Comparison of ENCODE assay signal across 23 cellular contexts in genomic region chr9:34506623-34507022, GRCh38. TPM values are rescaled to one million over a fixed set of nuclear protein-coding genes. Genes with fewer than 3 reads are reported as not detected.
DNase-seq lines count a peak whose midpoint lies in the region; ATAC-seq, FAIRE-seq and TF ChIP-seq lines count a peak whose summit lies in the region.
"Had no signal": no experiment of that assay in that cellular context is flagged by ENCODE, and none has a peak within 500 bp of the region (broad histone marks: within the 10 kb centered on the region; RNA-seq: fewer than 3 reads in every experiment).

No MANE protein-coding gene starts in this region.

- no peak overlapping the region for H3K18ac ChIP-seq in H1 (ENCODE audit: extremely low read depth, low read length)

- 82% methylated on average over 7 of the region's 7 CpGs; no CpG with 5 or more reads in 1 of the 2 experiments for WGBS in H1 (ENCODE audit: extremely low coverage in 1 of 2, insufficient coverage in 1 of 2, insufficient read length in 1 of 2, insufficient replicate concordance in 2 of 2, low coverage in 1 of 2, low lambda C conversion rate in 2 of 2, missing lambda C conversion rate in 1 of 2), 2 experiments

- no peaks in the 10 kb centered on the region for H3K9me3 ChIP-seq in H1 (ENCODE audit: insufficient read depth in 2 of 2, low read depth in 1 of 2, low read length in 1 of 2)
- H3K9me3 ChIP-seq: BLaER1 had no signal

- TF ChIP-seq CTCF in H1 (IDR thresholded peaks at IDR 0.05; ENCODE audit: control extremely low read depth in 1 of 3, insufficient read depth in 1 of 3, low read depth in 1 of 3, low read length in 3 of 3), result no peak

- H4K5ac ChIP-seq in H1 (ENCODE audit: insufficient read length, low read depth, low read length), result no peak overlapping the region

- no peak for TF ChIP-seq EP300 in H1 (IDR thresholded peaks at IDR 0.05; ENCODE audit: borderline replicate concordance in 1 of 2, low read depth in 2 of 2, low read length in 2 of 2)

- H3K36me3 ChIP-seq in H1 (ENCODE audit: control insufficient read depth in 2 of 4, insufficient read depth in 4 of 4, low read length in 3 of 4), result no peaks in the 10 kb centered on the region
- H3K36me3 ChIP-seq: BLaER1 had no signal

- TF ChIP-seq POLR2A in H1 (IDR thresholded peaks at IDR 0.05; ENCODE audit: control extremely low read depth in 1 of 2, low read depth in 2 of 2, low read length in 2 of 2), result no peak

- H2BK5ac ChIP-seq in H1 (ENCODE audit: low read depth, low read length), result no peak overlapping the region

- peaks cover 0 to 11% (median 6%) of the 10 kb centered on the region in 4 experiments; a peak in 3 of 7 replicates for H3K4me1 ChIP-seq in H1 (replicated peaks in 1 of 4; ENCODE audit: control insufficient read depth in 3 of 4, insufficient read depth in 4 of 4, low read length in 3 of 4)
- H3K4me1 ChIP-seq: BLaER1 had no signal

- H3K4me3 ChIP-seq in H1 (ENCODE audit: extremely low read depth in 1 of 4, insufficient read depth in 2 of 4, low read depth in 3 of 4, low read length in 4 of 4), result no peak overlapping the region
- H3K4me3 ChIP-seq: BLaER1, GM23338 had no signal

- no peak overlapping the region for H4K8ac ChIP-seq in H1 (ENCODE audit: extremely low read depth, insufficient read depth, low read length)

- H3K4me2 ChIP-seq in H1 (ENCODE audit: insufficient read depth in 1 of 2, low read depth in 2 of 2, low read length in 2 of 2), result no peak overlapping the region
- H3K4me2 ChIP-seq: BLaER1, GM23338 had no signal

- H3K9me3 Mint-ChIP-seq in activated T-cell treated with anti-CD3 and anti-CD28 coated beads, Interleukin-2, amount 50 U/mL, for 24 hours, result no peaks in the 10 kb centered on the region
- H3K9me3 Mint-ChIP-seq: CD14-positive monocyte; CD4-positive, alpha-beta memory T cell; GM23338; H9 had no signal

- no peaks in the 10 kb centered on the region for H3K36me3 Mint-ChIP-seq in activated T-cell treated with anti-CD3 and anti-CD28 coated beads, Interleukin-2, amount 50 U/mL, for 24 hours (ENCODE audit: low read depth)
- H3K36me3 Mint-ChIP-seq: CD14-positive monocyte; CD4-positive, alpha-beta memory T cell had no signal

- DNase-seq in activated T-cell treated with anti-CD3 and anti-CD28 coated beads, Interleukin-2, amount 50 U/mL, for 24 hours, result peak; percentile 15
- no peak for DNase-seq in activated T-cell treated with anti-CD3 and anti-CD28 coated beads, Interleukin-2, amount 50 U/mL, for 1 hour
- no peak for DNase-seq in H1 (ENCODE audit: low read depth in 1 of 2, low spot score in 2 of 2)
- peak; percentile 60 for DNase-seq in posterior vena cava (ENCODE audit: low spot score)
- no peak for DNase-seq in urothelium cell line (ENCODE audit: low spot score)
- DNase-seq in H4 (ENCODE audit: low spot score), result no peak
- no peak for DNase-seq in NCI-H526 treated with DMSO at 0.1 percent for 48 hours (lab: John Stamatoyannopoulos, UW)
- DNase-seq: 8988T; CD4-positive, alpha-beta memory T cell; DMS153; DMS79; GDM1; H9 had no signal

- no peaks in the 10 kb centered on the region for H3K4me1 Mint-ChIP-seq in activated T-cell treated with anti-CD3 and anti-CD28 coated beads, Interleukin-2, amount 50 U/mL, for 24 hours (ENCODE audit: low read depth)
- H3K4me1 Mint-ChIP-seq: CD14-positive monocyte; CD4-positive, alpha-beta memory T cell had no signal

- H3K23me2 ChIP-seq in H1 (ENCODE audit: low read depth, low read length), result no peaks in the 10 kb centered on the region

- intact Hi-C loops in posterior vena cava (cut with DNase I), result loop anchor here in 1 of 2 donors (5.0 to 10.0 kb wide), 2 partner anchors 102 to 626 kb away; no protein-coding TSS in a partner anchor

- H3K27ac ChIP-seq in H1 (ENCODE audit: low read depth, low read length), result no peak overlapping the region
- H3K27ac ChIP-seq: BLaER1 had no signal

- no peak overlapping the region for H3K27ac Mint-ChIP-seq in activated T-cell treated with anti-CD3 and anti-CD28 coated beads, Interleukin-2, amount 50 U/mL, for 24 hours
- H3K27ac Mint-ChIP-seq: CD14-positive monocyte, GM23338 had no signal

- CTCF ChIA-PET in H1 (lab: Charles Lee; ENCODE audit: partially characterized antibody), result interaction anchor here (0.9 to 8.0 kb wide), 9 partner anchors 10 to 102 kb away, joined by 4 to 90 read pairs (median 7); no protein-coding TSS in a partner anchor

- peak overlapping the region; percentile 88; the same call in 1 of the 2 replicates for H2BK15ac ChIP-seq in H1 (ENCODE audit: low read length)

- H3K27me3 ChIP-seq in H1 (replicated peaks in 1 of 4; ENCODE audit: control insufficient read depth in 3 of 4, extremely low read depth in 1 of 4, insufficient read depth in 3 of 4, low read length in 3 of 4), result no peaks in the 10 kb centered on the region
- H3K27me3 ChIP-seq: BLaER1 had no signal

- H2BK120ac ChIP-seq in H1 (replicated peaks; ENCODE audit: low read depth, low read length), result no peak overlapping the region

- no peaks in the 10 kb centered on the region for H4K20me1 ChIP-seq in H1 (replicated peaks in 1 of 2; ENCODE audit: control insufficient read depth in 1 of 2, insufficient read depth in 2 of 2, low read length in 2 of 2)
- H4K20me1 ChIP-seq: BLaER1 had no signal

- no peak overlapping the region for H3K23ac ChIP-seq in H1 (ENCODE audit: insufficient read length)

- no peak overlapping the region for H3K14ac ChIP-seq in H1 (ENCODE audit: insufficient read length)

- no peak for TF ChIP-seq RAD21 in H1 (IDR thresholded peaks at IDR 0.05 in 1 of 2, conservative IDR thresholded peaks at IDR 0.05 in 1 of 2; ENCODE audit: low read depth in 2 of 2, low read length in 2 of 2)

- no peak overlapping the region for H2BK12ac ChIP-seq in H1 (ENCODE audit: low read depth, low read length)

- FAIRE-seq in H1 (lab: Jason Lieb, UNC), result no peak
- FAIRE-seq in urothelium cell line (lab: Jason Lieb, UNC), result peak; percentile 76
- FAIRE-seq: GM12892, GM18507 had no signal

- no peak for ATAC-seq in activated CD4-positive, CD25-positive, alpha-beta regulatory T cell treated with anti-CD3 and anti-CD28 coated beads, Interleukin-2, amount 50 U/mL, for 24 hours
- ATAC-seq: GM23338 had no signal

- no peak overlapping the region for H3K4ac ChIP-seq in H1 (replicated peaks; ENCODE audit: insufficient read length, low read depth, low read length)

- H3K27me3 Mint-ChIP-seq in activated T-cell treated with anti-CD3 and anti-CD28 coated beads, Interleukin-2, amount 50 U/mL, for 24 hours, result no peaks in the 10 kb centered on the region
- H3K27me3 Mint-ChIP-seq: CD4-positive, alpha-beta memory T cell had no signal

- H4K91ac ChIP-seq in H1 (replicated peaks; ENCODE audit: insufficient read length, low read length), result no peak overlapping the region

- no peak overlapping the region for H3K9ac ChIP-seq in H1 (replicated peaks in 1 of 4; ENCODE audit: extremely low read depth in 1 of 4, low read depth in 3 of 4, low read length in 3 of 4)
- H3K9ac ChIP-seq: BLaER1 had no signal

- H2AK5ac ChIP-seq in H1 (ENCODE audit: low read depth, low read length), result no peak overlapping the region

- no peak overlapping the region for H3K56ac ChIP-seq in H1 (replicated peaks; ENCODE audit: insufficient read length, low read depth, low read length)

- H3K79me1 ChIP-seq in H1 (ENCODE audit: low read depth, low read length), result no peaks in the 10 kb centered on the region

- no peak overlapping the region for H2BK20ac ChIP-seq in H1 (ENCODE audit: low read length)

- POLR2A ChIA-PET in H1 (lab: Charles Lee; ENCODE audit: partially characterized antibody), result no interaction called here

- no peaks in the 10 kb centered on the region for H3K79me2 ChIP-seq in H1 (ENCODE audit: control insufficient read depth in 1 of 2, insufficient read depth in 2 of 2, low read length in 2 of 2)

- H3K4me3 Mint-ChIP-seq in activated T-cell treated with anti-CD3 and anti-CD28 coated beads, Interleukin-2, amount 50 U/mL, for 24 hours, result no peak overlapping the region
- H3K4me3 Mint-ChIP-seq: CD14-positive monocyte; CD4-positive, alpha-beta memory T cell; GM23338; H9 had no signal

- H2AFZ ChIP-seq in H1 (ENCODE audit: low read length), result no peak overlapping the region
- H2AFZ ChIP-seq: GM23338 had no signal

RNA-seq across cellular contexts. Expression of gene ENHO, which starts 16.2 kb away (rescaled TPM):
- 12.2 and 14.1 TPM in 2 replicates for total RNA-seq in H1 (2021; fragmentation: NEBNext Ultra II Directional; extraction: Animal tissue kit (Norgen Biotek cat#: 25700))
- 49.4 and 60.4 TPM in 2 replicates for polyA plus RNA-seq in H1 (2011; rRNA removed)
- 29.2 TPM for polyA plus RNA-seq in H1 (2011; cell fraction: cytosol; rRNA removed)
- polyA plus RNA-seq in H1 (2011; cell fraction: nucleus; rRNA removed), result 23.2 TPM
- polyA plus RNA-seq in H1 (2012, experiment 1 of 2), result 9.7 to 24.6 TPM (median 19.1 TPM) in 4 replicates
- polyA plus RNA-seq in H1 (2012, experiment 2 of 2), result 20.1 TPM
- polyA plus RNA-seq in H1 (2013, experiment 1 of 2), result 15.4 TPM
- polyA plus RNA-seq in H1 (2013, experiment 2 of 2), result 15.5 TPM
- 3.8 and 8.2 TPM in 2 replicates for polyA minus RNA-seq in H1 (2011; rRNA and poly(A)+ RNA removed)
- polyA minus RNA-seq in H1 (2011; cell fraction: cytosol; rRNA and poly(A)+ RNA removed), result 6.1 TPM
- polyA minus RNA-seq in H1 (2011; cell fraction: nucleus; rRNA and poly(A)+ RNA removed), result 7.1 TPM
- total RNA-seq in posterior vena cava, result under 1 TPM; 0.24 to 0.74 TPM
- 1.9 and 2.3 TPM in 2 replicates for total RNA-seq in H4 (2014; rRNA removed; shearing (Covaris generic))
- total RNA-seq: CD4-positive, alpha-beta memory T cell had no signal
- polyA plus RNA-seq: AG04450 had no signal

RNA-seq across cellular contexts. Expression of gene DNAI1, which starts 48.0 kb away (rescaled TPM):
- total RNA-seq in H1 (2021; fragmentation: NEBNext Ultra II Directional; extraction: Animal tissue kit (Norgen Biotek cat#: 25700)), result 0.37 and 1.1 TPM in 2 replicates
- 0.35 and 0.54 TPM in 2 replicates for polyA plus RNA-seq in H1 (2011; rRNA removed)
- polyA plus RNA-seq in H1 (2011; cell fraction: cytosol; rRNA removed), result 0.54 TPM
- polyA plus RNA-seq in H1 (2011; cell fraction: nucleus; rRNA removed), result 2.5 TPM
- polyA plus RNA-seq in H1 (2012, experiment 1 of 2), result 0.36 to 1.1 TPM (median 0.81 TPM) in 4 replicates
- polyA plus RNA-seq in H1 (2012, experiment 2 of 2), result not detected
- polyA plus RNA-seq in H1 (2013, experiment 1 of 2), result 0.24 TPM
- 0.13 TPM for polyA plus RNA-seq in H1 (2013, experiment 2 of 2)
- 0.32 and 1.1 TPM in 2 replicates for polyA minus RNA-seq in H1 (2011; rRNA and poly(A)+ RNA removed)
- polyA minus RNA-seq in H1 (2011; cell fraction: cytosol; rRNA and poly(A)+ RNA removed), result not detected
- polyA minus RNA-seq in H1 (2011; cell fraction: nucleus; rRNA and poly(A)+ RNA removed), result 1.00 TPM
- total RNA-seq in posterior vena cava, result not detected
- 0.04 and 0.27 TPM in 2 replicates for total RNA-seq in H4 (2014; rRNA removed; shearing (Covaris generic))
- total RNA-seq: A673; CD4-positive, alpha-beta memory T cell; Daoy; HT-29 had no signal
- polyA plus RNA-seq: AG04450; CD14-positive monocyte; CD4-positive, alpha-beta memory T cell had no signal

RNA-seq across cellular contexts. Expression of gene FAM219A, which starts 48.3 kb away (rescaled TPM):
- total RNA-seq in H1 (2021; fragmentation: NEBNext Ultra II Directional; extraction: Animal tissue kit (Norgen Biotek cat#: 25700)), result 10.4 and 10.6 TPM in 2 replicates
- polyA plus RNA-seq in H1 (2011; rRNA removed), result 7.7 and 8.8 TPM in 2 replicates
- 7.7 TPM for polyA plus RNA-seq in H1 (2011; cell fraction: cytosol; rRNA removed)
- polyA plus RNA-seq in H1 (2011; cell fraction: nucleus; rRNA removed), result 12.6 TPM
- 8.5 to 12.2 TPM (median 10.2 TPM) in 4 replicates for polyA plus RNA-seq in H1 (2012, experiment 1 of 2)
- polyA plus RNA-seq in H1 (2012, experiment 2 of 2), result 10.0 TPM
- polyA plus RNA-seq in H1 (2013, experiment 1 of 2), result 5.1 TPM
- 5.1 TPM for polyA plus RNA-seq in H1 (2013, experiment 2 of 2)
- 5.2 and 7.2 TPM in 2 replicates for polyA minus RNA-seq in H1 (2011; rRNA and poly(A)+ RNA removed)
- polyA minus RNA-seq in H1 (2011; cell fraction: cytosol; rRNA and poly(A)+ RNA removed), result 5.6 TPM
- polyA minus RNA-seq in H1 (2011; cell fraction: nucleus; rRNA and poly(A)+ RNA removed), result 3.5 TPM
- total RNA-seq in posterior vena cava, result 10 to 100 TPM; 26.3 to 39.3 TPM
- 13.6 and 17.9 TPM in 2 replicates for total RNA-seq in H4 (2014; rRNA removed; shearing (Covaris generic))

Comparison
In these comparisons a context has a peak if more than half of its experiments do, and no peak if none do; other contexts are left out.
1. DNase-seq: peak in activated T-cell treated with anti-CD3 and anti-CD28 coated beads, Interleukin-2, amount 50 U/mL, for 24 hours (single experiment) and posterior vena cava (single experiment); none in activated T-cell treated with anti-CD3 and anti-CD28 coated beads, Interleukin-2, amount 50 U/mL, for 1 hour (single experiment), H1 (0 of 2), urothelium cell line (single experiment), H4 (single experiment) and NCI-H526 treated with DMSO at 0.1 percent for 48 hours (single experiment).